In genomic region chr17:50037321-50038107, GRCh38 we compare ENCODE assay signal across 10 cellular contexts. TPM values are rescaled to one million over a fixed set of nuclear protein-coding genes. Genes with fewer than 3 reads are reported as not detected.
DNase-seq lines count a peak whose midpoint lies in the region; ATAC-seq and TF ChIP-seq lines count a peak whose summit lies in the region.
"Had no signal": no experiment of that assay in that cellular context is flagged by ENCODE, and none has a peak within 500 bp of the region (broad histone marks: within the 10 kb centered on the region; RNA-seq: fewer than 3 reads in every experiment).

No MANE protein-coding gene starts in this region.

- no peak overlapping the region for H3K4me3 ChIP-seq in fibroblast of the aortic adventitia (ENCODE audit: low read depth, low read length)
- H3K4me3 ChIP-seq in neuronal stem cell (ENCODE audit: low read length in 2 of 2), result no peak overlapping the region
- H3K4me3 ChIP-seq in smooth muscle cell, result no peak overlapping the region

- H3K14ac ChIP-seq in neuronal stem cell (ENCODE audit: low read length), result no peak overlapping the region

- peak overlapping the region; percentile 4 for H2BK5ac ChIP-seq in neuronal stem cell (ENCODE audit: low read length)

- POLR2A ChIA-PET in RWPE1 (lab: Yijun Ruan, JAX; ENCODE audit: low non-redundant PET), result interaction anchor here (0.7 to 2.5 kb wide), 4 partner anchors 10 to 23 kb away, joined by 3 to 13 read pairs (median 4); partner anchors contain the start of gene ITGA3

- DNase-seq in DMS79 (lab: John Stamatoyannopoulos, UW) (peak; percentile 10), RWPE1 (ENCODE audit: low spot score) (no peak), fibroblast of the aortic adventitia (ENCODE audit: low read depth) (peak; percentile 83), neuronal stem cell (ENCODE audit: low spot score) (no peak), smooth muscle cell (lab: John Stamatoyannopoulos, UW; ENCODE audit: unreplicated experiment) (no peak), germinal center (ENCODE audit: low spot score) (no peak), superior temporal gyrus (ENCODE audit: extremely low spot score) (no peak)
- DNase-seq: CD8-positive, alpha-beta memory T cell; NCI-H2081 treated with DMSO at 0.1 percent for 48 hours had no signal

- no peaks in the 10 kb centered on the region for H4K20me1 ChIP-seq in smooth muscle cell (ENCODE audit: low read depth)

- H3K4me1 ChIP-seq in neuronal stem cell (ENCODE audit: control insufficient read depth in 2 of 2, insufficient read depth in 1 of 2, low read depth in 1 of 2, low read length in 2 of 2), result peaks cover 0 to 11% of the 10 kb centered on the region in 2 donors
- H3K4me1 ChIP-seq in smooth muscle cell (ENCODE audit: low read depth), result no peaks in the 10 kb centered on the region

- ATAC-seq in HG03342 (IDR thresholded peaks at IDR 0.05; ENCODE audit: unreplicated experiment), result no peak

- H3K36me3 ChIP-seq in neuronal stem cell (replicated peaks in 1 of 2; ENCODE audit: control insufficient read depth in 2 of 2, insufficient read depth in 2 of 2, low read length in 2 of 2) (no peaks in the 10 kb centered on the region), smooth muscle cell (ENCODE audit: low read depth) (no peaks in the 10 kb centered on the region)

- H3K27me3 ChIP-seq in neuronal stem cell (ENCODE audit: control insufficient read depth in 3 of 3, insufficient read depth in 3 of 3, low read depth in 1 of 3, low read length in 3 of 3), result peaks cover 0 to 36% (median 0%) of the 10 kb centered on the region in 3 experiments
- H3K27me3 ChIP-seq in smooth muscle cell (ENCODE audit: low read depth), result no peaks in the 10 kb centered on the region

- H3K9me3 ChIP-seq in neuronal stem cell (replicated peaks in 1 of 2; ENCODE audit: control insufficient read depth in 2 of 2, insufficient read depth in 1 of 2, low read depth in 1 of 2, low read length in 2 of 2) (no peaks in the 10 kb centered on the region), smooth muscle cell (replicated peaks; ENCODE audit: low read depth) (no peaks in the 10 kb centered on the region)

- H2AFZ ChIP-seq in neuronal stem cell (ENCODE audit: low read length) (peak overlapping the region; percentile 28), smooth muscle cell (ENCODE audit: low read depth) (no peak overlapping the region)

- peak overlapping the region; percentile 86 for H3K18ac ChIP-seq in neuronal stem cell (ENCODE audit: low read length)

- no peak overlapping the region for H3K4ac ChIP-seq in neuronal stem cell (ENCODE audit: low read length)

- H2BK15ac ChIP-seq in neuronal stem cell (ENCODE audit: low read length), result peak overlapping the region; percentile 28

- H3K79me2 ChIP-seq in smooth muscle cell (ENCODE audit: low read depth), result no peaks in the 10 kb centered on the region

- H3K27ac ChIP-seq in RWPE1 (peak overlapping the region; percentile 94), neuronal stem cell (replicated peaks; ENCODE audit: low read length) (no peak overlapping the region), smooth muscle cell (ENCODE audit: low read depth) (no peak overlapping the region)

- CTCF ChIA-PET in RWPE1 (lab: Yijun Ruan, JAX), result interaction anchor here (1.1 to 1.8 kb wide), 4 partner anchors 9 to 57 kb away, joined by 3 to 5 read pairs (median 4); no protein-coding TSS in a partner anchor

- peak overlapping the region; percentile 65 for H2BK12ac ChIP-seq in neuronal stem cell (ENCODE audit: low read length)

- peak overlapping the region; percentile 13 for H3K9ac ChIP-seq in neuronal stem cell (ENCODE audit: low read depth, low read length, poor library complexity)
- no peak overlapping the region for H3K9ac ChIP-seq in smooth muscle cell (ENCODE audit: low read depth)

- H3K79me1 ChIP-seq in neuronal stem cell (ENCODE audit: low read depth, low read length), result no peaks in the 10 kb centered on the region

- H3K4me2 ChIP-seq in neuronal stem cell (ENCODE audit: insufficient read depth, low read length, poor library complexity, severe bottlenecking) (no peak overlapping the region), smooth muscle cell (no peak overlapping the region)

- H2AK5ac ChIP-seq in neuronal stem cell (ENCODE audit: low read depth, low read length), result peak overlapping the region; percentile 6

- no CpG with 5 or more reads among the region's 14 CpGs for WGBS in neuronal stem cell (ENCODE audit: extremely low coverage in 2 of 2, insufficient read length in 2 of 2, insufficient replicate concordance in 1 of 2), 2 donors
- 86% methylated on average over 14 of the region's 14 CpGs for WGBS in smooth muscle cell (ENCODE audit: low lambda C conversion rate)

- no peaks in the 10 kb centered on the region for H3F3A ChIP-seq in smooth muscle cell (ENCODE audit: low read depth)

- H4K91ac ChIP-seq in neuronal stem cell (ENCODE audit: low read depth, low read length, poor library complexity), result no peak overlapping the region

- H3K23ac ChIP-seq in neuronal stem cell (ENCODE audit: low read depth, low read length, poor library complexity), result peak overlapping the region; percentile 48

- no peak overlapping the region for H4K8ac ChIP-seq in neuronal stem cell (ENCODE audit: low read depth, low read length)

- no peak for TF ChIP-seq CTCF in RWPE1 (conservative IDR thresholded peaks at IDR 0.05; ENCODE audit: low read depth)
- TF ChIP-seq CTCF in fibroblast of the aortic adventitia (IDR thresholded peaks at IDR 0.05; ENCODE audit: insufficient read depth, low read length), result no peak
- no peak for TF ChIP-seq CTCF in smooth muscle cell (IDR thresholded peaks at IDR 0.05; ENCODE audit: borderline replicate concordance, insufficient read depth, poor library complexity, severe bottlenecking)

- no peak overlapping the region for H2BK120ac ChIP-seq in neuronal stem cell (ENCODE audit: low read depth, low read length)

RNA-seq across cellular contexts. Expression of gene ITGA3, which starts 18.4 kb away (rescaled TPM):
- total RNA-seq in fibroblast of the aortic adventitia (ENCODE audit: low replicate concordance), result 16.1 and 35.1 TPM in 2 replicates
- polyA plus RNA-seq in neuronal stem cell (2013, experiment 1 of 2), result 8.3 TPM
- 6.8 TPM for polyA plus RNA-seq in neuronal stem cell (2013, experiment 2 of 2)
- total RNA-seq in smooth muscle cell, result 44.7 and 77.9 TPM in 2 replicates
- polyA plus RNA-seq in smooth muscle cell, result 30.0 and 70.4 TPM in 2 replicates

RNA-seq across cellular contexts. Expression of gene DLX3, which starts 42.5 kb away (rescaled TPM):
- total RNA-seq in fibroblast of the aortic adventitia (ENCODE audit: low replicate concordance) (not detected in 2 replicates), smooth muscle cell (9.7 TPM in 1 of 2 replicates, not detected in the other)
- 1.2 TPM for polyA plus RNA-seq in neuronal stem cell (2013, experiment 1 of 2)
- polyA plus RNA-seq in neuronal stem cell (2013, experiment 2 of 2), result 1.1 TPM
- polyA plus RNA-seq in smooth muscle cell, result 1.4 and 3.8 TPM in 2 replicates
- polyA plus RNA-seq: CD8-positive, alpha-beta memory T cell had no signal

RNA-seq across cellular contexts. Expression of gene PDK2, which starts 57.6 kb away (rescaled TPM):
- total RNA-seq in fibroblast of the aortic adventitia (ENCODE audit: low replicate concordance) (13.2 and 37.8 TPM in 2 replicates), smooth muscle cell (21.7 and 28.2 TPM in 2 replicates)
- polyA plus RNA-seq in neuronal stem cell (2013, experiment 1 of 2), result 40.5 TPM
- 39.2 TPM for polyA plus RNA-seq in neuronal stem cell (2013, experiment 2 of 2)
- 34.3 and 36.5 TPM in 2 replicates for polyA plus RNA-seq in smooth muscle cell

Comparison
In these comparisons a context has a peak if more than half of its experiments do, and no peak if none do; other contexts are left out.
1. DNase-seq: peak in DMS79 (single experiment) and fibroblast of the aortic adventitia (single experiment); none in RWPE1 (single experiment), neuronal stem cell (single experiment), smooth muscle cell (single experiment), germinal center (single experiment) and superior temporal gyrus (single experiment).